Comparison of ENCODE assay signal across 8 cellular contexts in genomic region chr15:45279024-45279697, GRCh38. TPM values are rescaled to one million over a fixed set of nuclear protein-coding genes. Genes with fewer than 3 reads are reported as not detected.
DNase-seq lines count a peak whose midpoint lies in the region; ATAC-seq and TF ChIP-seq lines count a peak whose summit lies in the region.

No MANE protein-coding gene starts in this region.

- H3K4me1 Mint-ChIP-seq in nephron = peaks cover 23% of the 10 kb centered on the region

- TF ChIP-seq CTCF in nephron (IDR thresholded peaks at IDR 0.05; ENCODE audit: unreplicated experiment in 3 of 3) = no peak

- H3K36me3 Mint-ChIP-seq in nephron (ENCODE audit: low read depth) = no peaks in the 10 kb centered on the region

- H3K27me3 ChIP-seq in HAP-1 (ENCODE audit: low read depth) (no peaks in the 10 kb centered on the region; the same call in 1 of the 2 replicates), MG63 (no peaks in the 10 kb centered on the region)

- H3K4me1 ChIP-seq in HAP-1 = peaks cover 4% of the 10 kb centered on the region

- peak overlapping the region; percentile 85 to 91 (median 87) for H3K4me3 Mint-ChIP-seq in nephron

- H3K36me3 ChIP-seq in HAP-1 (replicated peaks) (no peaks in the 10 kb centered on the region), MG63 (no peaks in the 10 kb centered on the region)

- H3K9me3 Mint-ChIP-seq in nephron = no peaks in the 10 kb centered on the region

- peak overlapping the region; percentile 84 to 93 (median 93) for H3K27ac Mint-ChIP-seq in nephron

- peak; percentile 99 for DNase-seq in G401 (ENCODE audit: low spot score)
- DNase-seq in HAP-1 (ENCODE audit: low spot score in 2 of 2) = peak; percentile 94 to 96
- peak; percentile 98 for DNase-seq in MG63
- DNase-seq in SHP77 (lab: John Stamatoyannopoulos, UW) = peak; percentile 91 to 96
- peak; percentile 86 for DNase-seq in activated gamma-delta T cell (lab: John Stamatoyannopoulos, UW)
- DNase-seq in fibroblast of the conjunctiva (ENCODE audit: low read depth) = peak; percentile 94
- DNase-seq in stimulated activated naive CD8-positive, alpha-beta T cell treated with anti-CD3 and anti-CD28 coated beads, Interleukin-15, Interleukin-2, amounts not matched to agents 100 U/mL and 50 U/mL, for 24 hours = peak; percentile 95

- peak; percentile 100 for ATAC-seq in stimulated activated naive CD8-positive, alpha-beta T cell treated with anti-CD3 and anti-CD28 coated beads, Interleukin-15, Interleukin-2, amounts not matched to agents 100 U/mL and 50 U/mL, for 24 hours

- peaks cover 6% of the 10 kb centered on the region for H3K27me3 Mint-ChIP-seq in nephron (ENCODE audit: low read depth)

- peak overlapping the region; percentile 40 for H3K4me3 ChIP-seq in HAP-1
- peak overlapping the region; percentile 61 for H3K4me3 ChIP-seq in MG63

- H3K9me3 ChIP-seq in HAP-1 = no peaks in the 10 kb centered on the region
- H3K9me3 ChIP-seq in MG63 = no peaks in the 10 kb centered on the region

- in situ Hi-C loops in G401 (cut with HindIII; ENCODE audit: low sequenced_read_pairs) = no loop called here
- in situ Hi-C loops in HAP-1 (cut with MboI; ENCODE audit: low sequenced_read_pairs) = no loop called here

RNA-seq across cellular contexts. Expression of gene SLC28A2, which starts 27.1 kb away (rescaled TPM):
- total RNA-seq in G401 (2014; rRNA removed; shearing (Covaris generic)) = not detected in 2 replicates
- not detected in 2 replicates for total RNA-seq in MG63 (2014; rRNA removed; shearing (Covaris generic); ENCODE audit: low replicate concordance)

Comparison
In these comparisons a context has a peak if more than half of its experiments do, and no peak if none do; other contexts are left out.
1. Peak in every context shown above with its lines: DNase-seq, ATAC-seq and H3K4me3 ChIP-seq.